ENCODE assay signal across 9 cellular contexts in the genomic region with DNA sequence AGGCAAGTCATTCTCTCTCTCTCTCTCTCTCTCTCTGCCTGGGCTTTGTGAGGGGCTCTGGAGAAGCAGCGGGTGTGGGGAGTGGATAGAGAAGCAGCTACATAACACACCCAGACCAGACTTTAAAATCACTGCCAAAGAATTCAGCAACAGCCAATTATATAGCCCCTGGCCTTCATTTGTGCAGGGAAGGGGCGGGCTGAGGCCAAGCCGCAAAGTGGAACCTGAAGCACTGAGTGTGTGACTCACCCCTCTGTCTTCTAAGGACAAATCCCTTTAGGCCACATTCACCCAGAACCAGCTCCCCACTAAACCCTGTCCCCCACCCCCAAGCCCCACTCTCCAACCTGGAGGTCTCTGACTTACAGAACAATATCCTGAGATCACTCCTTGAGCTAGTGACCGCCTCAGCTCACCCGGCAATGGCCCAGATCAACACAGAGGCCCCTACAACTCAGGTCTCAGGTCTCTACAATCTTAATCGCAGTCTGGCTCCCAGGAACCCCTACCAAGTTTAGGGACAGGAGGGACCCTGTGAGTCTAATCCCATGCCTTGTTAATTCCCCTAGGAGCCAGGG. TPM values are rescaled to one million over a fixed set of nuclear protein-coding genes. Genes with fewer than 3 reads are reported as not detected.
DNase-seq lines count a peak whose midpoint lies in the region; ATAC-seq and TF ChIP-seq lines count a peak whose summit lies in the region.
"Had no signal": no experiment of that assay in that cellular context is flagged by ENCODE, and none has a peak within 500 bp of the region (broad histone marks: within the 10 kb centered on the region; RNA-seq: fewer than 3 reads in every experiment).

No MANE protein-coding gene starts in this region.

- H3K27ac Mint-ChIP-seq in T-helper 17 cell: peak overlapping the region; percentile 99
- H3K27ac Mint-ChIP-seq in type B pancreatic cell: peak overlapping the region; percentile 98

- WGBS in mesendoderm (ENCODE audit: extremely low coverage, insufficient coverage, low lambda C conversion rate): no CpG with 5 or more reads among the region's 6 CpGs

- no peak overlapping the region for H2BK15ac ChIP-seq in mesendoderm (replicated peaks; ENCODE audit: low read depth)

- H3K4me3 Mint-ChIP-seq in T-helper 17 cell (peak overlapping the region; percentile 98), type B pancreatic cell (peak overlapping the region; percentile 85)

- peak overlapping the region; percentile 72 for H3K56ac ChIP-seq in mesendoderm (ENCODE audit: low read length)

- H3K23ac ChIP-seq in mesendoderm (ENCODE audit: low read length): no peak overlapping the region

- no peaks in the 10 kb centered on the region for H3K27me3 ChIP-seq in BLaER1 treated with 17β-estradiol and CSF1 and Interleukin-3, amounts not matched to agents 10 nM and 100 nM
- no peaks in the 10 kb centered on the region for H3K27me3 ChIP-seq in mesendoderm (ENCODE audit: insufficient read depth, low read length, poor library complexity)

- H3K36me3 Mint-ChIP-seq in T-helper 17 cell (ENCODE audit: low read depth): peaks cover 2% of the 10 kb centered on the region
- no peaks in the 10 kb centered on the region for H3K36me3 Mint-ChIP-seq in type B pancreatic cell

- no peaks in the 10 kb centered on the region for H3K9me3 Mint-ChIP-seq in type B pancreatic cell

- H3K4me1 ChIP-seq in BLaER1 treated with 17β-estradiol and CSF1 and Interleukin-3, amounts not matched to agents 10 nM and 100 nM: peaks cover 75 to 100% (median 98%) of the 10 kb centered on the region in 10 experiments
- peaks cover 28% of the 10 kb centered on the region for H3K4me1 ChIP-seq in mesendoderm (ENCODE audit: control insufficient read depth, low read depth, low read length)

- peaks cover 27% of the 10 kb centered on the region for H3K79me1 ChIP-seq in mesendoderm (ENCODE audit: low read length)

- H2BK120ac ChIP-seq in mesendoderm (ENCODE audit: low read depth, low read length): no peak overlapping the region

- DNase-seq in T-helper 17 cell (peak in 1 of 3 donors; percentile 50), mesendoderm (peak; percentile 88), type B pancreatic cell (ENCODE audit: extremely low spot score, unreplicated experiment) (peak; percentile 67), GDM1 (lab: John Stamatoyannopoulos, UW) (no peak), GM19240 (ENCODE audit: insufficient read length, low spot score) (no peak)

- H3K4me3 ChIP-seq in BLaER1 treated with 17β-estradiol and CSF1 and Interleukin-3, amounts not matched to agents 10 nM and 100 nM: peak overlapping the region in 4 of 10 experiments; percentile 22 to 98 (median 74); a peak in 6 of 20 replicates
- no peak overlapping the region for H3K4me3 ChIP-seq in mesendoderm (ENCODE audit: low read length)

- H3K4me2 ChIP-seq in BLaER1 treated with 17β-estradiol and CSF1 and Interleukin-3, amounts not matched to agents 10 nM and 100 nM: peak overlapping the region; percentile 90 to 100 (median 96)
- no peak overlapping the region for H3K4me2 ChIP-seq in mesendoderm (ENCODE audit: low read length)

- TF ChIP-seq CTCF in type B pancreatic cell (conservative IDR thresholded peaks at IDR 0.05): no peak

- H4K20me1 ChIP-seq in BLaER1 treated with 17β-estradiol and CSF1 and Interleukin-3, amounts not matched to agents 10 nM and 100 nM: peaks cover 24 to 58% (median 39%) of the 10 kb centered on the region in 11 experiments; a peak in 20 of 22 replicates

- H4K8ac ChIP-seq in mesendoderm (ENCODE audit: low read depth, low read length): no peak overlapping the region

- H3K4me1 Mint-ChIP-seq in T-helper 17 cell (peaks cover 75% of the 10 kb centered on the region), type B pancreatic cell (ENCODE audit: unreplicated experiment) (peaks cover 65% of the 10 kb centered on the region)

- peaks cover 25% of the 10 kb centered on the region for H3K79me2 ChIP-seq in mesendoderm (ENCODE audit: control insufficient read depth, insufficient read depth, low read length)

- peak overlapping the region; percentile 3 for H3K18ac ChIP-seq in mesendoderm (ENCODE audit: low read length)

- H4K5ac ChIP-seq in mesendoderm (ENCODE audit: low read length): no peak overlapping the region

- no peaks in the 10 kb centered on the region for H3K27me3 Mint-ChIP-seq in T-helper 17 cell
- H3K27me3 Mint-ChIP-seq in type B pancreatic cell: no peaks in the 10 kb centered on the region

- no peak overlapping the region for H3K4ac ChIP-seq in mesendoderm (ENCODE audit: low read depth, low read length)

- ATAC-seq in HG02610 (IDR thresholded peaks at IDR 0.05; ENCODE audit: unreplicated experiment) (peak; percentile 21), T-helper 17 cell (peak; percentile 47)

- no peaks in the 10 kb centered on the region; a peak in 1 of 22 replicates for H3K9me3 ChIP-seq in BLaER1 treated with 17β-estradiol and CSF1 and Interleukin-3, amounts not matched to agents 10 nM and 100 nM (replicated peaks in 1 of 11)
- no peaks in the 10 kb centered on the region for H3K9me3 ChIP-seq in T-helper 17 cell (ENCODE audit: control insufficient read depth, low read length, poor library complexity, severe bottlenecking)

- peak overlapping the region; percentile 45 to 99 (median 79); a peak in 20 of 22 replicates for H3K9ac ChIP-seq in BLaER1 treated with 17β-estradiol and CSF1 and Interleukin-3, amounts not matched to agents 10 nM and 100 nM
- no peak overlapping the region for H3K9ac ChIP-seq in mesendoderm (ENCODE audit: low read length)
- H3K9ac ChIP-seq: KMS-11 had no signal

- H3K27ac ChIP-seq in BLaER1 treated with 17β-estradiol and CSF1 and Interleukin-3, amounts not matched to agents 10 nM and 100 nM: peak overlapping the region; percentile 84 to 100 (median 91)
- H3K27ac ChIP-seq in cingulate gyrus (ENCODE audit: low read depth, low read length) (peak overlapping the region; percentile 4), mesendoderm (ENCODE audit: low read depth, low read length) (peak overlapping the region; percentile 73)

- no peaks in the 10 kb centered on the region for H3K36me3 ChIP-seq in BLaER1 treated with 17β-estradiol and CSF1 and Interleukin-3, amounts not matched to agents 10 nM and 100 nM
- H3K36me3 ChIP-seq in mesendoderm (ENCODE audit: control insufficient read depth, insufficient read depth, low read length): no peaks in the 10 kb centered on the region

- H2AK5ac ChIP-seq in mesendoderm (ENCODE audit: low read length): no peak overlapping the region

- H2BK5ac ChIP-seq in mesendoderm (ENCODE audit: low read length): no peak overlapping the region

RNA-seq across cellular contexts. Expression of a gene that starts 6.0 kb away (rescaled TPM):
- total RNA-seq in T-helper 17 cell: 100 to 1,000 TPM; 106 to 126 TPM
- polyA plus RNA-seq in mesendoderm (2013, experiment 1 of 2): 16.0 TPM
- 15.4 TPM for polyA plus RNA-seq in mesendoderm (2013, experiment 2 of 2)
- 91.9 and 150 TPM in 2 replicates for total RNA-seq in type B pancreatic cell (ENCODE audit: low replicate concordance)

Comparison
In these comparisons a context has a peak if more than half of its experiments do, and no peak if none do; other contexts are left out.
1. H3K27ac ChIP-seq: peak in every context shown above with its lines; median percentile 91 in BLaER1 treated with 17β-estradiol and CSF1 and Interleukin-3, amounts not matched to agents 10 nM and 100 nM; 73 in mesendoderm; 4 in cingulate gyrus.
2. DNase-seq: peak in mesendoderm (single experiment) and type B pancreatic cell (single experiment); none in GDM1 (single experiment) and GM19240 (single experiment).